In the genomic region with DNA sequence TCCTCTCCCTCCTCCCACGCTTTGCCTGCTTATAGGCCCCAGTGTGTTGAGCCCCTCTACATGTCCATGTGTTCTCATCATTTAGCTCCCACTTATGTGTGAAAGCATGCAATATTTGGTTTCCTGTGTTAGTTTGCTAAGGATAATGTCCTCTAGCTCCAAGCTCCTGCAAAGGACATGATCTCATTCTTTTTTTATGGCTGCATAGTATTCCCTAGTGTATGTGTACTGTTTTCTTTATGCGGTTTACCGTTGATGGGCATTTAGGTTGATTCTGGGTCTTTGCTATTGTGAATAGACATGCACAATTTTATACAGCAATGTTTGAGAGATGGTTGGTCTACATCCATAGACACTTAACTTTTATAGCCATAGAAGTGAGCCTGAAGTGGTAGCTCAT, we compare ENCODE assay signal across 14 cellular contexts. TPM values are rescaled to one million over a fixed set of nuclear protein-coding genes. Genes with fewer than 3 reads are reported as not detected.
DNase-seq lines count a peak whose midpoint lies in the region; ATAC-seq and TF ChIP-seq lines count a peak whose summit lies in the region.
"Had no signal": no experiment of that assay in that cellular context is flagged by ENCODE, and none has a peak within 500 bp of the region (broad histone marks: within the 10 kb centered on the region; RNA-seq: fewer than 3 reads in every experiment).

No MANE protein-coding gene starts in this region.

- H3K9me3 Mint-ChIP-seq in activated naive CD4-positive, alpha-beta T cell treated with anti-CD3 and anti-CD28 coated beads, Interleukin-2, amount 10 ng/mL, durations not matched to agents 7 days and 5 days: peaks cover 32% of the 10 kb centered on the region
- H3K9me3 Mint-ChIP-seq in activated CD4-positive, alpha-beta memory T cell treated with anti-CD3 and anti-CD28 coated beads, Interleukin-2, amount 10 ng/mL, durations not matched to agents 7 days and 5 days: peaks cover 12% of the 10 kb centered on the region
- H3K9me3 Mint-ChIP-seq in immature natural killer cell: peaks cover 0 to 3% (median 0%) of the 10 kb centered on the region in 6 donors

- peaks cover 67% of the 10 kb centered on the region for H3K4me1 ChIP-seq in upper lobe of right lung

- no peaks in the 10 kb centered on the region for H3K27me3 Mint-ChIP-seq in activated naive CD4-positive, alpha-beta T cell treated with anti-CD3 and anti-CD28 coated beads, Interleukin-2, amount 10 ng/mL, durations not matched to agents 7 days and 5 days
- H3K27me3 Mint-ChIP-seq in activated CD4-positive, alpha-beta memory T cell treated with anti-CD3 and anti-CD28 coated beads, Interleukin-2, amount 10 ng/mL, durations not matched to agents 7 days and 5 days: no peaks in the 10 kb centered on the region
- H3K27me3 Mint-ChIP-seq in immature natural killer cell (ENCODE audit: low read depth in 3 of 3): peaks cover 3 to 6% (median 3%) of the 10 kb centered on the region in 3 donors

- intact Hi-C loops in upper lobe of right lung (cut with DNase I): no loop called here

- H3K27ac Mint-ChIP-seq in activated naive CD4-positive, alpha-beta T cell treated with anti-CD3 and anti-CD28 coated beads, Interleukin-2, amount 10 ng/mL, durations not matched to agents 7 days and 5 days: peak overlapping the region; percentile 56
- H3K27ac Mint-ChIP-seq in activated CD4-positive, alpha-beta memory T cell treated with anti-CD3 and anti-CD28 coated beads, Interleukin-2, amount 10 ng/mL, durations not matched to agents 7 days and 5 days: peak overlapping the region; percentile 79
- peak overlapping the region; percentile 76 to 89 (median 82) for H3K27ac Mint-ChIP-seq in immature natural killer cell

- H3K9me3 ChIP-seq in upper lobe of right lung: no peaks in the 10 kb centered on the region

- peaks cover 88% of the 10 kb centered on the region for H3K36me3 Mint-ChIP-seq in activated naive CD4-positive, alpha-beta T cell treated with anti-CD3 and anti-CD28 coated beads, Interleukin-2, amount 10 ng/mL, durations not matched to agents 7 days and 5 days
- H3K36me3 Mint-ChIP-seq in activated CD4-positive, alpha-beta memory T cell treated with anti-CD3 and anti-CD28 coated beads, Interleukin-2, amount 10 ng/mL, durations not matched to agents 7 days and 5 days (ENCODE audit: low read depth): peaks cover 93% of the 10 kb centered on the region
- H3K36me3 Mint-ChIP-seq in immature natural killer cell: peaks cover 40 to 60% (median 42%) of the 10 kb centered on the region in 3 donors

- no peak for ATAC-seq in upper lobe of right lung
- no peak for ATAC-seq in HG03469 (IDR thresholded peaks at IDR 0.05; ENCODE audit: unreplicated experiment)
- ATAC-seq in omental fat pad (ENCODE audit: low FRiP score): no peak
- ATAC-seq: activated CD4-positive, CD25-positive, alpha-beta regulatory T cell treated with anti-CD3 and anti-CD28 coated beads, Interleukin-2, amount 50 U/mL, for 24 hours; right cardiac atrium had no signal

- no peak for TF ChIP-seq CTCF in upper lobe of right lung (IDR thresholded peaks at IDR 0.05)
- no peak for TF ChIP-seq CTCF in omental fat pad (IDR thresholded peaks at IDR 0.05)

- POLR2A ChIA-PET in activated CD4-positive, alpha-beta memory T cell treated with anti-CD3 and anti-CD28 coated beads, Interleukin-2, amount 10 ng/mL, durations not matched to agents 7 days and 5 days (lab: Charles Lee): interaction anchor here (1.5 to 3.7 kb wide), 3 partner anchors 68 to 235 kb away, joined by 4 to 17 read pairs (median 13); a partner anchor contains a TSS

- H3K4me1 Mint-ChIP-seq in activated naive CD4-positive, alpha-beta T cell treated with anti-CD3 and anti-CD28 coated beads, Interleukin-2, amount 10 ng/mL, durations not matched to agents 7 days and 5 days: peaks cover 76% of the 10 kb centered on the region
- H3K4me1 Mint-ChIP-seq in activated CD4-positive, alpha-beta memory T cell treated with anti-CD3 and anti-CD28 coated beads, Interleukin-2, amount 10 ng/mL, durations not matched to agents 7 days and 5 days: peaks cover 78% of the 10 kb centered on the region
- H3K4me1 Mint-ChIP-seq in immature natural killer cell: peaks cover 92 to 94% of the 10 kb centered on the region in 2 donors

- H3K27me3 ChIP-seq in upper lobe of right lung: no peaks in the 10 kb centered on the region

- peak overlapping the region; percentile 12 for H3K4me3 ChIP-seq in upper lobe of right lung

- no peak for DNase-seq in activated naive CD4-positive, alpha-beta T cell treated with anti-CD3 and anti-CD28 coated beads, Interleukin-2, amount 10 ng/mL, durations not matched to agents 7 days and 5 days
- DNase-seq in activated naive CD4-positive, alpha-beta T cell treated with Interleukin-2 at 50 U/mL for 16 hours: no peak
- no peak for DNase-seq in activated CD4-positive, alpha-beta memory T cell treated with anti-CD3 and anti-CD28 coated beads, Interleukin-2, amount 10 ng/mL, durations not matched to agents 7 days and 5 days
- DNase-seq in immature natural killer cell (no peak), upper lobe of right lung (no peak), putamen (ENCODE audit: low spot score) (no peak), omental fat pad (ENCODE audit: low spot score) (no peak)
- DNase-seq: aorta, hippocampal formation, NCI-H2029, NCI-H446 treated with DMSO at 0.1 percent for 48 hours, right cardiac atrium had no signal

- H3K36me3 ChIP-seq in upper lobe of right lung: peaks cover 44% of the 10 kb centered on the region

- H3K4me3 Mint-ChIP-seq in activated naive CD4-positive, alpha-beta T cell treated with anti-CD3 and anti-CD28 coated beads, Interleukin-2, amount 10 ng/mL, durations not matched to agents 7 days and 5 days: peak overlapping the region; percentile 35
- peak overlapping the region; percentile 91 for H3K4me3 Mint-ChIP-seq in activated CD4-positive, alpha-beta memory T cell treated with anti-CD3 and anti-CD28 coated beads, Interleukin-2, amount 10 ng/mL, durations not matched to agents 7 days and 5 days
- H3K4me3 Mint-ChIP-seq in immature natural killer cell: peak overlapping the region; percentile 65 to 92 (median 76)

- CTCF ChIA-PET in activated naive CD4-positive, alpha-beta T cell treated with anti-CD3 and anti-CD28 coated beads, Interleukin-2, amount 10 ng/mL, durations not matched to agents 7 days and 5 days (lab: Charles Lee): interaction anchor here (1.3 kb wide), 1 partner anchor 11 kb away, joined by 3 read pairs; no protein-coding TSS in a partner anchor
- CTCF ChIA-PET in activated CD4-positive, alpha-beta memory T cell treated with anti-CD3 and anti-CD28 coated beads, Interleukin-2, amount 10 ng/mL, durations not matched to agents 7 days and 5 days (lab: Charles Lee): no interaction called here

- no peak overlapping the region for H3K27ac ChIP-seq in upper lobe of right lung

RNA-seq across cellular contexts. Expression of a gene that starts 5.1 kb away (rescaled TPM):
- 100 to 1,000 TPM; 152 to 154 TPM for total RNA-seq in activated CD4-positive, alpha-beta memory T cell treated with anti-CD3 and anti-CD28 coated beads, Interleukin-2, amount 10 ng/mL, durations not matched to agents 7 days and 5 days
- 100 to 1,000 TPM in 1 of 3 donors, 10 to 100 TPM in 2; 42.0 to 225 (median 59.6) TPM for polyA plus RNA-seq in immature natural killer cell
- total RNA-seq in upper lobe of right lung: 72.3 TPM
- total RNA-seq in omental fat pad: 100 to 1,000 TPM in 1 of 4 donors, 10 to 100 TPM in 3; 62.4 to 145 (median 71.0) TPM

Comparison
In these comparisons a context has a peak if more than half of its experiments do, and no peak if none do; other contexts are left out.
1. H3K4me3 Mint-ChIP-seq: peak in every context shown above with its lines; median percentile 91 in activated CD4-positive, alpha-beta memory T cell treated with anti-CD3 and anti-CD28 coated beads, Interleukin-2, amount 10 ng/mL, durations not matched to agents 7 days and 5 days; 76 in immature natural killer cell; 35 in activated naive CD4-positive, alpha-beta T cell treated with anti-CD3 and anti-CD28 coated beads, Interleukin-2, amount 10 ng/mL, durations not matched to agents 7 days and 5 days.